8 cellular contexts compared by ENCODE assay signal in the genomic region with DNA sequence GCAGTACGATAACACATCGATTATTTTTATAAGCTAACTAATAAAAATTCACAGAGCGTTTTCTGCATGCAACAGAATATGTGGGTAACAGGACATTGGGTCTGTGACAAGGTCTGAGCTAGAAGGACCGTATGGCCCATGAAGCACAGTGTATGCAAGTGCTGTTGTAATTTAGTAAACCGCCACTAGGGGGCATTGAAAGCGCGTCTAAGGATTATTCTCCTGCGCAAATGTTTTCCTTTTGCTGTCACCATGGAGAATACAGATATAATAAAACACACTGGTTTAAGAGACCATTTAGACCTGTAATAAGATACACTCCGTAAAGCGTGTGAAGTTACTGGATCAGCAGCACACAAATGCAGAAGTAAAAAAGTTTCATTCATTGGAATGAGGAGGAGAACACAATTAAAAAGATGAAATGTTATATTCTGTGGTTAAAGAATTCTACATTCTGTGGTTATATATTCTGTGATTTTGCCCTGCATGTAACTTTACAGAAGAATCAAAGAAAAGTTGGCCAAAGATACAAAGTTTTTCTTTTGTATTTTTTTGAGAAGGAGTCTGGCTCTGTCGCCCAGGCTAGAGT.
DNase-seq lines count a peak whose midpoint lies in the region; ATAC-seq lines count a peak whose summit lies in the region.

No MANE protein-coding gene starts in this region.

- DNase-seq in DMS114 treated with DMSO at 0.1 percent for 48 hours (lab: John Stamatoyannopoulos, UW; ENCODE audit: unreplicated experiment): peak; percentile 43
- peak; percentile 56 for DNase-seq in H4 (ENCODE audit: low spot score)
- peak; percentile 49 for DNase-seq in NCI-H146 (lab: John Stamatoyannopoulos, UW)
- DNase-seq in SW 1271 (lab: John Stamatoyannopoulos, UW): peak; percentile 33 to 73
- DNase-seq in brain pericyte (ENCODE audit: low read depth, low spot score): peak; percentile 49
- peak; percentile 71 for DNase-seq in iris pigment epithelial cell (ENCODE audit: low read depth)
- peak; percentile 13 to 15 for DNase-seq in stimulated activated CD4-positive, alpha-beta T cell treated with anti-CD3 and anti-CD28 coated beads, Interleukin-1b, Interleukin-23, amount 100 ng/mL, for 1 hour (ENCODE audit: low read depth in 2 of 2)

- no peak for ATAC-seq in GM18909 (IDR thresholded peaks at IDR 0.05; ENCODE audit: poor library complexity, unreplicated experiment)

Comparison
In these comparisons a context has a peak if more than half of its experiments do, and no peak if none do; other contexts are left out.
1. DNase-seq: peak in every context shown above with its lines; median percentile 71 in iris pigment epithelial cell; 56 in H4; 53 in SW 1271; 49 in NCI-H146; 49 in brain pericyte; 43 in DMS114 treated with DMSO at 0.1 percent for 48 hours; 14 in stimulated activated CD4-positive, alpha-beta T cell treated with anti-CD3 and anti-CD28 coated beads, Interleukin-1b, Interleukin-23, amount 100 ng/mL, for 1 hour.